19 cellular contexts compared by ENCODE assay signal in genomic region chr18:21069468-21069867, GRCh38. TPM values are rescaled to one million over a fixed set of nuclear protein-coding genes. Genes with fewer than 3 reads are reported as not detected.
DNase-seq lines count a peak whose midpoint lies in the region; ATAC-seq, FAIRE-seq and TF ChIP-seq lines count a peak whose summit lies in the region.
"Had no signal": no experiment of that assay in that cellular context is flagged by ENCODE, and none has a peak within 500 bp of the region (broad histone marks: within the 10 kb centered on the region; RNA-seq: fewer than 3 reads in every experiment).

No MANE protein-coding gene starts in this region.

- TF ChIP-seq CTCF in mammary epithelial cell (conservative IDR thresholded peaks at IDR 0.05 in 1 of 2, IDR thresholded peaks at IDR 0.05 in 1 of 2; ENCODE audit: extremely low read depth in 1 of 2, insufficient read depth in 1 of 2, low read depth in 1 of 2, low read length in 2 of 2) (no peak), MCF 10A (IDR thresholded peaks at IDR 0.05; ENCODE audit: unreplicated experiment) (no peak), GM12878 (IDR thresholded peaks at IDR 0.05 in 2 of 3, conservative IDR thresholded peaks at IDR 0.05 in 1 of 3; ENCODE audit: control insufficient read depth in 2 of 3, extremely low read depth in 1 of 3, insufficient read depth in 1 of 3, low read depth in 3 of 3, low read length in 3 of 3) (no peak), ascending aorta (IDR thresholded peaks at IDR 0.05) (no peak)

- CTCF ChIA-PET in mammary epithelial cell (lab: Charles Lee; ENCODE audit: low non-redundant PET) = no interaction called here
- CTCF ChIA-PET in MCF 10A (lab: Yijun Ruan, JAX) = no interaction called here
- CTCF ChIA-PET in GM12878 (lab: Yijun Ruan, JAX) = interaction anchor here (0.9 kb wide), 1 partner anchor 14 kb away, joined by 3 read pairs; no protein-coding TSS in a partner anchor

- BruUV-seq in mammary epithelial cell (replicated peaks; lab: Mats Ljungman, UMichigan) (TSS peak; percentile 11), MCF 10A (replicated peaks; lab: Mats Ljungman, UMichigan) (no TSS peak), GM12878 (replicated peaks; lab: Mats Ljungman, UMichigan) (no TSS peak)

- no peak overlapping the region for H3K27ac ChIP-seq in mammary epithelial cell (ENCODE audit: insufficient read depth, low read depth, low read length)
- no peak overlapping the region for H3K27ac ChIP-seq in GM12878 (ENCODE audit: control insufficient read depth, insufficient read depth)
- no peak overlapping the region for H3K27ac ChIP-seq in ascending aorta
- H3K27ac ChIP-seq: A549 had no signal

- no peak overlapping the region for H3K4me3 Mint-ChIP-seq in MCF 10A (ENCODE audit: unreplicated experiment)
- H3K4me3 Mint-ChIP-seq: CD4-positive, alpha-beta memory T cell; GM23338; H9 had no signal

- POLR2A ChIA-PET in MCF 10A (lab: Yijun Ruan, JAX) = no interaction called here
- POLR2A ChIA-PET in GM12878 (lab: Charles Lee) = no interaction called here

- 89% methylated on average over 1 of the region's 1 CpG for WGBS in mammary epithelial cell (ENCODE audit: low coverage, missing lambda C conversion rate)
- WGBS in GM12878 (ENCODE audit: insufficient coverage, insufficient replicate concordance, low lambda C conversion rate, missing lambda C conversion rate) = 60% methylated on average over 1 of the region's 1 CpG

- H3K9me3 ChIP-seq in mammary epithelial cell (replicated peaks; ENCODE audit: insufficient read depth, low read length) (no peaks in the 10 kb centered on the region), GM12878 (replicated peaks; ENCODE audit: control insufficient read depth, insufficient read depth, low read length) (no peaks in the 10 kb centered on the region), ascending aorta (no peaks in the 10 kb centered on the region)
- H3K9me3 ChIP-seq: A549 had no signal

- peaks cover 70% of the 10 kb centered on the region for H3K79me2 ChIP-seq in mammary epithelial cell (ENCODE audit: insufficient read depth, low read length)
- peaks cover 34% of the 10 kb centered on the region for H3K79me2 ChIP-seq in GM12878 (ENCODE audit: control insufficient read depth, insufficient read depth, low read length)

- H2AFZ ChIP-seq in mammary epithelial cell (ENCODE audit: low read depth, low read length) = no peak overlapping the region
- H2AFZ ChIP-seq in GM12878 (ENCODE audit: control insufficient read depth, low read depth, low read length) = no peak overlapping the region
- H2AFZ ChIP-seq: GM23338 had no signal

- H3K4me1 ChIP-seq in mammary epithelial cell (ENCODE audit: insufficient read depth, low read length) = peaks cover 10% of the 10 kb centered on the region
- no peaks in the 10 kb centered on the region for H3K4me1 ChIP-seq in GM12878 (ENCODE audit: control insufficient read depth, insufficient read depth, low read length)
- H3K4me1 ChIP-seq in ascending aorta = peaks cover 0 to 18% of the 10 kb centered on the region in 2 donors

- no peak for TF ChIP-seq EP300 in GM12878 (IDR thresholded peaks at IDR 0.05; ENCODE audit: borderline replicate concordance in 1 of 2, control insufficient read depth in 1 of 2, low read depth in 2 of 2, low read length in 2 of 2)

- DNase-seq in mammary epithelial cell (no peak), MCF 10A (ENCODE audit: unreplicated experiment) (no peak), HT-29 (ENCODE audit: low spot score) (peak; percentile 22), GM12878 (ENCODE audit: low read depth, low spot score) (no peak), ascending aorta (ENCODE audit: low spot score in 2 of 2) (no peak)
- no peak for DNase-seq in stimulated activated naive CD4-positive, alpha-beta T cell treated with Interleukin-2 at 50 U/mL for 16 hours (lab: John Stamatoyannopoulos, UW)
- DNase-seq: 8988T; ACHN; AML-193; C1 segment of cervical spinal cord; CD4-positive, alpha-beta memory T cell; COR-L47; DMS153; DND-41; H9 had no signal

- no peak overlapping the region for H3K27ac Mint-ChIP-seq in MCF 10A (ENCODE audit: low read depth, unreplicated experiment)
- H3K27ac Mint-ChIP-seq: GM23338, H9 had no signal

- in situ Hi-C loops in mammary epithelial cell (cut with MboI; ENCODE audit: low sequenced_read_pairs in 2 of 2) = loop anchor here in 1 of 2 donors (25.0 kb wide), 1 partner anchor 93 kb away; no protein-coding TSS in a partner anchor
- in situ Hi-C loops in GM12878 (cut with MboI) = loop anchor here (25.0 kb wide), 4 partner anchors 368 to 1893 kb away; partner anchors contain the start of genes ESCO1 and SNRPD1

- H3K36me3 ChIP-seq in mammary epithelial cell (ENCODE audit: insufficient read depth, low read length) = no peaks in the 10 kb centered on the region
- no peaks in the 10 kb centered on the region for H3K36me3 ChIP-seq in GM12878 (ENCODE audit: control insufficient read depth in 2 of 2, insufficient read depth in 2 of 2, low read length in 1 of 2)
- no peaks in the 10 kb centered on the region for H3K36me3 ChIP-seq in ascending aorta

- ATAC-seq in GM12878 = no peak
- ATAC-seq: A549, GM23338, HCT116 had no signal

- no peaks in the 10 kb centered on the region for H3K27me3 Mint-ChIP-seq in MCF 10A (ENCODE audit: insufficient read depth, unreplicated experiment)
- H3K27me3 Mint-ChIP-seq: CD4-positive, alpha-beta memory T cell had no signal

- peaks cover 5% of the 10 kb centered on the region for H3K36me3 Mint-ChIP-seq in MCF 10A (ENCODE audit: insufficient read depth, unreplicated experiment)

- intact Hi-C loops in mammary epithelial cell (cut with micrococcal nuclease) = no loop called here
- intact Hi-C loops in MCF 10A (cut with micrococcal nuclease) = no loop called here
- intact Hi-C loops in GM12878 (cut with micrococcal nuclease; ENCODE audit: unreplicated experiment) = loop anchor here (5.0 kb wide), 1 partner anchor 43 kb away; the partner anchor contains the start of gene ROCK1
- intact Hi-C loops in ascending aorta (cut with DNase I) = no loop called here

- H3K27me3 ChIP-seq in mammary epithelial cell (ENCODE audit: insufficient read depth, low read length) (no peaks in the 10 kb centered on the region), GM12878 (replicated peaks in 1 of 2; ENCODE audit: control insufficient read depth in 2 of 2, insufficient read depth in 2 of 2, low read length in 1 of 2) (no peaks in the 10 kb centered on the region), ascending aorta (no peaks in the 10 kb centered on the region)

- no peak overlapping the region for H3K4me3 ChIP-seq in mammary epithelial cell (replicated peaks in 1 of 3; ENCODE audit: insufficient read depth in 1 of 3, low read depth in 2 of 3, low read length in 3 of 3)
- no peak overlapping the region for H3K4me3 ChIP-seq in GM12878
- H3K4me3 ChIP-seq in ascending aorta = no peak overlapping the region
- H3K4me3 ChIP-seq: A549, GM23338 had no signal

- dilution Hi-C loops in mammary epithelial cell (cut with HindIII; ENCODE audit: low sequenced_read_pairs) = no loop called here

- FAIRE-seq in GM12878 (lab: Jason Lieb, UNC) = peak; percentile 35
- FAIRE-seq: A549, GM19239 had no signal

- TF ChIP-seq POLR2A in GM12878 (IDR thresholded peaks at IDR 0.05; ENCODE audit: low read depth, low read length) = no peak

- H3K9ac ChIP-seq in mammary epithelial cell (ENCODE audit: insufficient read depth, low read length) (no peak overlapping the region), GM12878 (ENCODE audit: control insufficient read depth, insufficient read depth, low read length) (no peak overlapping the region)

- no peaks in the 10 kb centered on the region for H3K9me3 Mint-ChIP-seq in MCF 10A (ENCODE audit: unreplicated experiment)
- H3K9me3 Mint-ChIP-seq: CD4-positive, alpha-beta memory T cell; GM23338; H9 had no signal

- SMC1A ChIA-PET in GM12878 (lab: Charles Lee; ENCODE audit: uncharacterized antibody, unreplicated experiment) = no interaction called here

- peaks cover 13% of the 10 kb centered on the region for H3K4me1 Mint-ChIP-seq in MCF 10A (ENCODE audit: insufficient read depth, unreplicated experiment)
- H3K4me1 Mint-ChIP-seq: H9 had no signal

- no peak overlapping the region for H3K4me2 ChIP-seq in mammary epithelial cell (ENCODE audit: insufficient read depth, low read depth, low read length)
- H3K4me2 ChIP-seq in GM12878 (ENCODE audit: control insufficient read depth, insufficient read depth) = no peak overlapping the region
- H3K4me2 ChIP-seq: A549, GM23338 had no signal

- RAD21 ChIA-PET in GM12878 (lab: Charles Lee; ENCODE audit: unreplicated experiment) = interaction anchor here (1.0 kb wide), 1 partner anchor 9 kb away, joined by 3 read pairs; no protein-coding TSS in a partner anchor

- no peak for TF ChIP-seq RAD21 in GM12878 (IDR thresholded peaks at IDR 0.05; ENCODE audit: insufficient read depth, low read depth, low read length)

- peaks cover 4% of the 10 kb centered on the region for H4K20me1 ChIP-seq in mammary epithelial cell (ENCODE audit: insufficient read depth, low read length)
- H4K20me1 ChIP-seq in GM12878 (ENCODE audit: control insufficient read depth, insufficient read depth) = no peaks in the 10 kb centered on the region

TF ChIP-seq in GM12878, 131 proteins besides CTCF, POLR2A, EP300 and RAD21 (continues in another document):
- TF ChIP-seq POLR2AphosphoS5 (IDR thresholded peaks at IDR 0.05; ENCODE audit: low read length) = no peak
- no peak for TF ChIP-seq FOXK2 (IDR thresholded peaks at IDR 0.05)

RNA-seq across cellular contexts. Expression of gene ROCK1, which starts 42.1 kb away (rescaled TPM):
- total RNA-seq in mammary epithelial cell = 10 to 100 TPM; 31.8 to 55.9 TPM
- 9.9 TPM for polyA plus RNA-seq in mammary epithelial cell
- polyA minus RNA-seq in mammary epithelial cell = 34.8 TPM
- 44.6 and 47.9 TPM in 2 replicates for total RNA-seq in MCF 10A (2022)
- total RNA-seq in HT-29 (2014; rRNA removed; shearing (Covaris generic)) = 7.1 and 10.4 TPM in 2 replicates
- 161 and 162 TPM in 2 replicates for total RNA-seq in GM12878 (2013; cell fraction: nucleolus; rRNA removed)
- 26.3 and 29.6 TPM in 2 replicates for total RNA-seq in GM12878 (2014; rRNA removed)
- 46.6 and 52.5 TPM in 2 replicates for total RNA-seq in GM12878 (2014; rRNA removed; fragmentation: Illumina TruSeq; extraction: Trizol)
- 35.1 and 36.4 TPM in 2 replicates for total RNA-seq in GM12878 (2021)
- polyA plus RNA-seq in GM12878 (2011; ENCODE audit: low read depth) = 13.5 TPM
- 29.7 and 48.9 TPM in 2 replicates for polyA plus RNA-seq in GM12878 (2011; rRNA removed)
- polyA plus RNA-seq in GM12878 (2011; cell fraction: cytosol; rRNA removed) = 5.4 and 6.2 TPM in 2 replicates
- 21.4 and 23.6 TPM in 2 replicates for polyA plus RNA-seq in GM12878 (2011; cell fraction: nucleus; rRNA removed)
- polyA plus RNA-seq in GM12878 (2012) = 27.2 and 31.4 TPM in 2 replicates
- 41.5 and 52.1 TPM in 2 replicates for polyA plus RNA-seq in GM12878 (2014; fragmentation: Illumina TruSeq; extraction: Trizol)
- polyA plus RNA-seq in GM12878 (2014; fragmentation: Nextera tagmentation; extraction: Ambion mirVana) = 10 to 100 TPM; 14.8 to 15.1 TPM
- 12.8 and 17.7 TPM in 2 replicates for polyA plus RNA-seq in GM12878 (2014; rRNA removed)
- polyA plus RNA-seq in GM12878 (2016; fragmentation: Nextera tagmentation; extraction: Ambion mirVana) = 10 to 100 TPM; 29.2 to 30.7 TPM
- polyA minus RNA-seq in GM12878 (2011; rRNA and poly(A)+ RNA removed) = 38.3 and 50.0 TPM in 2 replicates
- polyA minus RNA-seq in GM12878 (2011; cell fraction: cytosol; rRNA and poly(A)+ RNA removed) = 12.6 and 14.2 TPM in 2 replicates
- 46.3 and 74.9 TPM in 2 replicates for polyA minus RNA-seq in GM12878 (2011; cell fraction: nucleus; rRNA and poly(A)+ RNA removed)
- 32.0 TPM for total RNA-seq in ascending aorta
